Comparison of ENCODE assay signal across 8 cellular contexts in genomic region chr13:20495087-20496023, GRCh38. TPM values are rescaled to one million over a fixed set of nuclear protein-coding genes. Genes with fewer than 3 reads are reported as not detected.
A peak's percentile ranks its signal among the peaks of the same experiment; 100 is the strongest.
DNase-seq lines count a peak whose midpoint lies in the region; ATAC-seq and TF ChIP-seq lines count a peak whose summit lies in the region.

No MANE protein-coding gene starts in this region.

- H3K9me3 Mint-ChIP-seq in activated T-cell treated with anti-CD3 and anti-CD28 coated beads, Interleukin-2, amount 50 U/mL, for 72 hours, result peaks cover 1 to 3% of the 10 kb centered on the region in 2 donors
- peaks cover 8% of the 10 kb centered on the region for H3K9me3 Mint-ChIP-seq in nephron progenitor cell

- POLR2A ChIA-PET in Panc1 (lab: Charles Lee), result no interaction called here

- no peaks in the 10 kb centered on the region for H3K36me3 ChIP-seq in Panc1 (ENCODE audit: control insufficient read depth, insufficient read depth, low read length)

- DNase-seq in GM03348 (ENCODE audit: low spot score) (peak; percentile 76), Panc1 (ENCODE audit: low read depth, low spot score) (peak; percentile 42), fibroblast of mammary gland (ENCODE audit: low read depth) (peak; percentile 77), nephron progenitor cell (peak; percentile 64), mesenteric fat pad (ENCODE audit: low spot score) (no peak)
- peak; percentile 57 to 62 for DNase-seq in activated T-cell treated with anti-CD3 and anti-CD28 coated beads, Interleukin-2, amount 50 U/mL, for 72 hours

- no TSS peak for BruUV-seq in Panc1 (replicated peaks; lab: Mats Ljungman, UMichigan)

- H3K27me3 Mint-ChIP-seq in activated T-cell treated with anti-CD3 and anti-CD28 coated beads, Interleukin-2, amount 50 U/mL, for 72 hours (ENCODE audit: low read depth), result no peaks in the 10 kb centered on the region
- H3K27me3 Mint-ChIP-seq in nephron progenitor cell (ENCODE audit: low read depth, poor library complexity), result peaks cover 10% of the 10 kb centered on the region

- CTCF ChIA-PET in Panc1 (lab: Charles Lee), result interaction anchor here (0.6 to 0.9 kb wide), 2 partner anchors 374 to 429 kb away, joined by 3 to 4 read pairs; no protein-coding TSS in a partner anchor

- H3K4me3 Mint-ChIP-seq in activated T-cell treated with anti-CD3 and anti-CD28 coated beads, Interleukin-2, amount 50 U/mL, for 72 hours, result no peak overlapping the region
- H3K4me3 Mint-ChIP-seq in nephron progenitor cell, result no peak overlapping the region

- no peak overlapping the region for H3K4me3 ChIP-seq in Panc1 (ENCODE audit: low read depth in 2 of 2, low read length in 2 of 2)
- H3K4me3 ChIP-seq in fibroblast of mammary gland (ENCODE audit: control insufficient read depth, low read depth, low read length), result no peak overlapping the region

- H3K4me1 ChIP-seq in Panc1 (ENCODE audit: control insufficient read depth, insufficient read depth, low read length), result no peaks in the 10 kb centered on the region

- intact Hi-C loops in Panc1 (cut with micrococcal nuclease; ENCODE audit: unreplicated experiment), result loop anchor here (2.0 to 10.0 kb wide), 4 partner anchors 207 to 429 kb away; partner anchors contain the start of genes EEF1AKMT1 and IL17D

- peaks cover 5% of the 10 kb centered on the region; the same call in 1 of the 2 replicates for H3K9me3 ChIP-seq in Panc1 (ENCODE audit: control insufficient read depth, insufficient read depth, low read depth, low read length)

- in situ Hi-C loops in Panc1 (cut with HindIII; ENCODE audit: low pct_unique_long_range_greater_than_20kb, low sequenced_read_pairs), result no loop called here

- H3K27ac ChIP-seq in Panc1 (ENCODE audit: low read length), result no peak overlapping the region
- H3K27ac ChIP-seq in temporal lobe (ENCODE audit: low read depth, low read length), result peak overlapping the region; percentile 52

- H3K27me3 ChIP-seq in Panc1 (ENCODE audit: control insufficient read depth, insufficient read depth, low read length), result no peaks in the 10 kb centered on the region

- TF ChIP-seq CTCF in Panc1 (IDR thresholded peaks at IDR 0.05), result peak; percentile 86
- peak; percentile 97 for TF ChIP-seq CTCF in fibroblast of mammary gland (conservative IDR thresholded peaks at IDR 0.05; ENCODE audit: control insufficient read depth, insufficient read depth, low read depth, low read length)
- TF ChIP-seq CTCF in nephron progenitor cell (IDR thresholded peaks at IDR 0.05), result peak; percentile 96

- peaks cover under 1 to 7% of the 10 kb centered on the region in 2 donors for H3K36me3 Mint-ChIP-seq in activated T-cell treated with anti-CD3 and anti-CD28 coated beads, Interleukin-2, amount 50 U/mL, for 72 hours (ENCODE audit: insufficient read depth in 2 of 2)
- H3K36me3 Mint-ChIP-seq in nephron progenitor cell (ENCODE audit: low read depth), result no peaks in the 10 kb centered on the region

- no peak overlapping the region for H3K27ac Mint-ChIP-seq in activated T-cell treated with anti-CD3 and anti-CD28 coated beads, Interleukin-2, amount 50 U/mL, for 72 hours
- H3K27ac Mint-ChIP-seq in nephron progenitor cell, result no peak overlapping the region

- ATAC-seq in HG03354 (IDR thresholded peaks at IDR 0.05; ENCODE audit: poor library complexity, severe bottlenecking, unreplicated experiment) (peak; percentile 78), Panc1 (peak; percentile 91)
- peak; percentile 70 to 77 for ATAC-seq in activated T-cell treated with anti-CD3 and anti-CD28 coated beads, Interleukin-2, amount 50 U/mL, for 72 hours (replicated peaks in 1 of 2)

- H3K4me1 Mint-ChIP-seq in activated T-cell treated with anti-CD3 and anti-CD28 coated beads, Interleukin-2, amount 50 U/mL, for 72 hours (ENCODE audit: low read depth), result peaks cover 5% of the 10 kb centered on the region
- H3K4me1 Mint-ChIP-seq in nephron progenitor cell, result no peaks in the 10 kb centered on the region

RNA-seq across cellular contexts. Expression of gene CRYL1, which starts 30.3 kb away (rescaled TPM):
- total RNA-seq in Panc1 (2021; ENCODE audit: unreplicated experiment) (13.4 TPM), temporal lobe (13.3 TPM), mesenteric fat pad (31.0 TPM)
- polyA plus RNA-seq in Panc1 (2012; ENCODE audit: insufficient read length), result 18.9 TPM
- total RNA-seq in activated T-cell treated with anti-CD3 and anti-CD28 coated beads, Interleukin-2, amount 50 U/mL, for 72 hours, result 10 to 100 TPM; 15.7 to 16.7 TPM
